1 cellular context compared by ENCODE assay signal in the genomic region with DNA sequence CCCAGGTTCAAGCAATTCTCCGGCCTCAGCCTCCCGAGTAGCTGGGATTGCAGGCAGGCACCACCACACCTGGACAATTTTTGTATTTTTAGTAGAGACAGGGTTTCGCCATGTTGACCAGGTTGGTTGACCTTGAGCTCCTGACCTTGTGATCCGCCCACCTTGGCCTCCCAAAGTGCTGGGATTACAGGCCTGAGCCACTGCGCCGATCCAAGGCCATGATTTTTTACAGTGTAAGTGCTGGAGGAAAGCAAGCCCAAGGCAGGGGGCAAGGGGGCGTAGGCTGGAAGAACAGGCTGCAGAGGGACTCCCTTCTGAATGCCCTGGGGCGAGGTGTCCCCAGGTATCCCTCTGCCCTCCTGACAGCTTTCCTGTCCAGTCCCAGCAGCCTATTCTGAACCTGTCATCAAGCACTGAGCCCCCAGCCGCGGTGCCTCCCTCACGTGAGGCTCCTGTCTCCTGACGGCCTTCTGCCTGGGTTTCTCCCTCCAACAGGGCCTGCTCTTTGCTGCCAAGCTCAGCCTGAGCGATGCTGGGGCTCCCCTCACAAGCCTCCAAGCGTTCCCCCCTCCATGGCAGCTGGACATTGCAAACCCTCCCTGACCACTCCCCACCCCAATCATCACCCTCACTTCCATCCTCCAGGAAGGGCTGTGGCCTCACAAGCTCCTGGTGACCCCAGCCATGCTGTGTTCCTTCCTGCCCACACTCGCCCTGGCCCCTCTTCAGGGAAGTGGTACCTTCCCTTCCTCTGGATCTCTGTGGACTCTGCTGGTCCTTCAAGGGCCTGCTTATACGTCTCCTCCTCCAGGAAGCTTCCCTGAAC.
TF ChIP-seq lines count a peak whose summit lies in the region.

No MANE protein-coding gene starts in this region.

TF ChIP-seq in HepG2, 621 proteins besides CTCF, POLR2A, EP300 and RAD21 (continued from another document and continues in another):
- TF ChIP-seq, protein P1, sequence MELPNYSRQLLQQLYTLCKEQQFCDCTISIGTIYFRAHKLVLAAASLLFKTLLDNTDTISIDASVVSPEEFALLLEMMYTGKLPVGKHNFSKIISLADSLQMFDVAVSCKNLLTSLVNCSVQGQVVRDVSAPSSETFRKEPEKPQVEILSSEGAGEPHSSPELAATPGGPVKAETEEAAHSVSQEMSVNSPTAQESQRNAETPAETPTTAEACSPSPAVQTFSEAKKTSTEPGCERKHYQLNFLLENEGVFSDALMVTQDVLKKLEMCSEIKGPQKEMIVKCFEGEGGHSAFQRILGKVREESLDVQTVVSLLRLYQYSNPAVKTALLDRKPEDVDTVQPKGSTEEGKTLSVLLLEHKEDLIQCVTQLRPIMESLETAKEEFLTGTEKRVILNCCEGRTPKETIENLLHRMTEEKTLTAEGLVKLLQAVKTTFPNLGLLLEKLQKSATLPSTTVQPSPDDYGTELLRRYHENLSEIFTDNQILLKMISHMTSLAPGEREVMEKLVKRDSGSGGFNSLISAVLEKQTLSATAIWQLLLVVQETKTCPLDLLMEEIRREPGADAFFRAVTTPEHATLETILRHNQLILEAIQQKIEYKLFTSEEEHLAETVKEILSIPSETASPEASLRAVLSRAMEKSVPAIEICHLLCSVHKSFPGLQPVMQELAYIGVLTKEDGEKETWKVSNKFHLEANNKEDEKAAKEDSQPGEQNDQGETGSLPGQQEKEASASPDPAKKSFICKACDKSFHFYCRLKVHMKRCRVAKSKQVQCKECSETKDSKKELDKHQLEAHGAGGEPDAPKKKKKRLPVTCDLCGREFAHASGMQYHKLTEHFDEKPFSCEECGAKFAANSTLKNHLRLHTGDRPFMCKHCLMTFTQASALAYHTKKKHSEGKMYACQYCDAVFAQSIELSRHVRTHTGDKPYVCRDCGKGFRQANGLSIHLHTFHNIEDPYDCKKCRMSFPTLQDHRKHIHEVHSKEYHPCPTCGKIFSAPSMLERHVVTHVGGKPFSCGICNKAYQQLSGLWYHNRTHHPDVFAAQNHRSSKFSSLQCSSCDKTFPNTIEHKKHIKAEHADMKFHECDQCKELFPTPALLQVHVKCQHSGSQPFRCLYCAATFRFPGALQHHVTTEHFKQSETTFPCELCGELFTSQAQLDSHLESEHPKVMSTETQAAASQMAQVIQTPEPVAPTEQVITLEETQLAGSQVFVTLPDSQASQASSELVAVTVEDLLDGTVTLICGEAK (IDR thresholded peaks at IDR 0.05) = no peak
- TF ChIP-seq, protein P1 (CRISPR knock-in tag; IDR thresholded peaks at IDR 0.05) = no peak
- no peak for TF ChIP-seq AKAP8 (CRISPR knock-in tag; IDR thresholded peaks at IDR 0.05)
- TF ChIP-seq, protein P2, sequence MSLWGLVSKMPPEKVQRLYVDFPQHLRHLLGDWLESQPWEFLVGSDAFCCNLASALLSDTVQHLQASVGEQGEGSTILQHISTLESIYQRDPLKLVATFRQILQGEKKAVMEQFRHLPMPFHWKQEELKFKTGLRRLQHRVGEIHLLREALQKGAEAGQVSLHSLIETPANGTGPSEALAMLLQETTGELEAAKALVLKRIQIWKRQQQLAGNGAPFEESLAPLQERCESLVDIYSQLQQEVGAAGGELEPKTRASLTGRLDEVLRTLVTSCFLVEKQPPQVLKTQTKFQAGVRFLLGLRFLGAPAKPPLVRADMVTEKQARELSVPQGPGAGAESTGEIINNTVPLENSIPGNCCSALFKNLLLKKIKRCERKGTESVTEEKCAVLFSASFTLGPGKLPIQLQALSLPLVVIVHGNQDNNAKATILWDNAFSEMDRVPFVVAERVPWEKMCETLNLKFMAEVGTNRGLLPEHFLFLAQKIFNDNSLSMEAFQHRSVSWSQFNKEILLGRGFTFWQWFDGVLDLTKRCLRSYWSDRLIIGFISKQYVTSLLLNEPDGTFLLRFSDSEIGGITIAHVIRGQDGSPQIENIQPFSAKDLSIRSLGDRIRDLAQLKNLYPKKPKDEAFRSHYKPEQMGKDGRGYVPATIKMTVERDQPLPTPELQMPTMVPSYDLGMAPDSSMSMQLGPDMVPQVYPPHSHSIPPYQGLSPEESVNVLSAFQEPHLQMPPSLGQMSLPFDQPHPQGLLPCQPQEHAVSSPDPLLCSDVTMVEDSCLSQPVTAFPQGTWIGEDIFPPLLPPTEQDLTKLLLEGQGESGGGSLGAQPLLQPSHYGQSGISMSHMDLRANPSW (CRISPR knock-in tag; IDR thresholded peaks at IDR 0.05; ENCODE audit: borderline replicate concordance) = no peak
- TF ChIP-seq TCF12 (IDR thresholded peaks at IDR 0.05) = no peak
- 0 out of 2 replicates have a peak, but pooled peaks have one; percentile 43 for TF ChIP-seq TCF12 (CRISPR knock-in tag; IDR thresholded peaks at IDR 0.05)
- no peak for TF ChIP-seq MAFF (IDR thresholded peaks at IDR 0.05; ENCODE audit: low read depth, low read length)
- TF ChIP-seq, protein P3, sequence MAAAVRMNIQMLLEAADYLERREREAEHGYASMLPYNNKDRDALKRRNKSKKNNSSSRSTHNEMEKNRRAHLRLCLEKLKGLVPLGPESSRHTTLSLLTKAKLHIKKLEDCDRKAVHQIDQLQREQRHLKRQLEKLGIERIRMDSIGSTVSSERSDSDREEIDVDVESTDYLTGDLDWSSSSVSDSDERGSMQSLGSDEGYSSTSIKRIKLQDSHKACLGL (CRISPR knock-in tag; IDR thresholded peaks at IDR 0.05) = peak; percentile 63; the same call in 1 of the 2 replicates
- TF ChIP-seq, protein P4, sequence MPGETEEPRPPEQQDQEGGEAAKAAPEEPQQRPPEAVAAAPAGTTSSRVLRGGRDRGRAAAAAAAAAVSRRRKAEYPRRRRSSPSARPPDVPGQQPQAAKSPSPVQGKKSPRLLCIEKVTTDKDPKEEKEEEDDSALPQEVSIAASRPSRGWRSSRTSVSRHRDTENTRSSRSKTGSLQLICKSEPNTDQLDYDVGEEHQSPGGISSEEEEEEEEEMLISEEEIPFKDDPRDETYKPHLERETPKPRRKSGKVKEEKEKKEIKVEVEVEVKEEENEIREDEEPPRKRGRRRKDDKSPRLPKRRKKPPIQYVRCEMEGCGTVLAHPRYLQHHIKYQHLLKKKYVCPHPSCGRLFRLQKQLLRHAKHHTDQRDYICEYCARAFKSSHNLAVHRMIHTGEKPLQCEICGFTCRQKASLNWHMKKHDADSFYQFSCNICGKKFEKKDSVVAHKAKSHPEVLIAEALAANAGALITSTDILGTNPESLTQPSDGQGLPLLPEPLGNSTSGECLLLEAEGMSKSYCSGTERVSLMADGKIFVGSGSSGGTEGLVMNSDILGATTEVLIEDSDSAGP (CRISPR knock-in tag; IDR thresholded peaks at IDR 0.05; ENCODE audit: borderline replicate concordance) = peak; percentile 69; the same call in 1 of the 2 replicates
- no peak for TF ChIP-seq NFE2 (CRISPR knock-in tag; IDR thresholded peaks at IDR 0.05)
- peak; percentile 95 for TF ChIP-seq ZNF460 (CRISPR knock-in tag; IDR thresholded peaks at IDR 0.05; ENCODE audit: borderline replicate concordance)
- TF ChIP-seq, protein P5, sequence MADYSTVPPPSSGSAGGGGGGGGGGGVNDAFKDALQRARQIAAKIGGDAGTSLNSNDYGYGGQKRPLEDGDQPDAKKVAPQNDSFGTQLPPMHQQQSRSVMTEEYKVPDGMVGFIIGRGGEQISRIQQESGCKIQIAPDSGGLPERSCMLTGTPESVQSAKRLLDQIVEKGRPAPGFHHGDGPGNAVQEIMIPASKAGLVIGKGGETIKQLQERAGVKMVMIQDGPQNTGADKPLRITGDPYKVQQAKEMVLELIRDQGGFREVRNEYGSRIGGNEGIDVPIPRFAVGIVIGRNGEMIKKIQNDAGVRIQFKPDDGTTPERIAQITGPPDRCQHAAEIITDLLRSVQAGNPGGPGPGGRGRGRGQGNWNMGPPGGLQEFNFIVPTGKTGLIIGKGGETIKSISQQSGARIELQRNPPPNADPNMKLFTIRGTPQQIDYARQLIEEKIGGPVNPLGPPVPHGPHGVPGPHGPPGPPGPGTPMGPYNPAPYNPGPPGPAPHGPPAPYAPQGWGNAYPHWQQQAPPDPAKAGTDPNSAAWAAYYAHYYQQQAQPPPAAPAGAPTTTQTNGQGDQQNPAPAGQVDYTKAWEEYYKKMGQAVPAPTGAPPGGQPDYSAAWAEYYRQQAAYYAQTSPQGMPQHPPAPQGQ (CRISPR knock-in tag; IDR thresholded peaks at IDR 0.05; ENCODE audit: borderline replicate concordance) = no peak
- TF ChIP-seq RCOR2 (CRISPR knock-in tag; IDR thresholded peaks at IDR 0.05) = 0 out of 2 replicates have a peak, but pooled peaks have one; percentile 51
- no peak for TF ChIP-seq KLF9 (CRISPR knock-in tag; IDR thresholded peaks at IDR 0.05; ENCODE audit: low read depth)
- peak; percentile 72 for TF ChIP-seq GATAD2A (CRISPR knock-in tag; IDR thresholded peaks at IDR 0.05)
- TF ChIP-seq, protein P6, sequence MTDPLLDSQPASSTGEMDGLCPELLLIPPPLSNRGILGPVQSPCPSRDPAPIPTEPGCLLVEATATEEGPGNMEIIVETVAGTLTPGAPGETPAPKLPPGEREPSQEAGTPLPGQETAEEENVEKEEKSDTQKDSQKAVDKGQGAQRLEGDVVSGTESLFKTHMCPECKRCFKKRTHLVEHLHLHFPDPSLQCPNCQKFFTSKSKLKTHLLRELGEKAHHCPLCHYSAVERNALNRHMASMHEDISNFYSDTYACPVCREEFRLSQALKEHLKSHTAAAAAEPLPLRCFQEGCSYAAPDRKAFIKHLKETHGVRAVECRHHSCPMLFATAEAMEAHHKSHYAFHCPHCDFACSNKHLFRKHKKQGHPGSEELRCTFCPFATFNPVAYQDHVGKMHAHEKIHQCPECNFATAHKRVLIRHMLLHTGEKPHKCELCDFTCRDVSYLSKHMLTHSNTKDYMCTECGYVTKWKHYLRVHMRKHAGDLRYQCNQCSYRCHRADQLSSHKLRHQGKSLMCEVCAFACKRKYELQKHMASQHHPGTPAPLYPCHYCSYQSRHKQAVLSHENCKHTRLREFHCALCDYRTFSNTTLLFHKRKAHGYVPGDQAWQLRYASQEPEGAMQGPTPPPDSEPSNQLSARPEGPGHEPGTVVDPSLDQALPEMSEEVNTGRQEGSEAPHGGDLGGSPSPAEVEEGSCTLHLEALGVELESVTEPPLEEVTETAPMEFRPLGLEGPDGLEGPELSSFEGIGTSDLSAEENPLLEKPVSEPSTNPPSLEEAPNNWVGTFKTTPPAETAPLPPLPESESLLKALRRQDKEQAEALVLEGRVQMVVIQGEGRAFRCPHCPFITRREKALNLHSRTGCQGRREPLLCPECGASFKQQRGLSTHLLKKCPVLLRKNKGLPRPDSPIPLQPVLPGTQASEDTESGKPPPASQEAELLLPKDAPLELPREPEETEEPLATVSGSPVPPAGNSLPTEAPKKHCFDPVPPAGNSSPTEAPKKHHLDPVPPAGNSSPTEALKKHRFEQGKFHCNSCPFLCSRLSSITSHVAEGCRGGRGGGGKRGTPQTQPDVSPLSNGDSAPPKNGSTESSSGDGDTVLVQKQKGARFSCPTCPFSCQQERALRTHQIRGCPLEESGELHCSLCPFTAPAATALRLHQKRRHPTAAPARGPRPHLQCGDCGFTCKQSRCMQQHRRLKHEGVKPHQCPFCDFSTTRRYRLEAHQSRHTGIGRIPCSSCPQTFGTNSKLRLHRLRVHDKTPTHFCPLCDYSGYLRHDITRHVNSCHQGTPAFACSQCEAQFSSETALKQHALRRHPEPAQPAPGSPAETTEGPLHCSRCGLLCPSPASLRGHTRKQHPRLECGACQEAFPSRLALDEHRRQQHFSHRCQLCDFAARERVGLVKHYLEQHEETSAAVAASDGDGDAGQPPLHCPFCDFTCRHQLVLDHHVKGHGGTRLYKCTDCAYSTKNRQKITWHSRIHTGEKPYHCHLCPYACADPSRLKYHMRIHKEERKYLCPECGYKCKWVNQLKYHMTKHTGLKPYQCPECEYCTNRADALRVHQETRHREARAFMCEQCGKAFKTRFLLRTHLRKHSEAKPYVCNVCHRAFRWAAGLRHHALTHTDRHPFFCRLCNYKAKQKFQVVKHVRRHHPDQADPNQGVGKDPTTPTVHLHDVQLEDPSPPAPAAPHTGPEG (CRISPR knock-in tag; IDR thresholded peaks at IDR 0.05) = no peak
